Comparison of ENCODE assay signal across 17 cellular contexts in the genomic region with DNA sequence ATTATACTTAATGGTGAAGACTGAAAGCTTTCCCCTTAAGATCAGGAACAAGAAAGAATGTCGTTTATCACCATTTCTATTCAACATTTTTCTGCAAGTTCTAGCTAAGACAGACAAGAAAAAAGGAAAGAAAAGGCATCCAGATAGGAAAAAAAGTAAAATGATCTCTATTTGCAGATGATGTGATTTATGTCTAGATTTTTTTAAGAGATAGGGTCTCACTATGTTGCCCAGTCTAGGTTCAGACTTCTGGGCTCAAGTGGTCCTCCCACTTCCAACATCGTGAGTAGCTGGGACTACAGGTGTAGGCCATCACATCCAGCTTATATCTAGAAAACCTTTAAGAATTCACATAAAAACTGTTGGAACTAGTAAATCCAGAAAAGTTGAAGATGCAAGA. TPM values are rescaled to one million over a fixed set of nuclear protein-coding genes. Genes with fewer than 3 reads are reported as not detected.
DNase-seq lines count a peak whose midpoint lies in the region; ATAC-seq, FAIRE-seq and TF ChIP-seq lines count a peak whose summit lies in the region.
"Had no signal": no experiment of that assay in that cellular context is flagged by ENCODE, and none has a peak within 500 bp of the region (broad histone marks: within the 10 kb centered on the region; RNA-seq: fewer than 3 reads in every experiment).

No MANE protein-coding gene starts in this region.

- no peaks in the 10 kb centered on the region for H3K27me3 Mint-ChIP-seq in natural killer cell treated with Interleukin-12 subunit alpha and Interleukin-12 subunit beta and Interleukin-15 and Interleukin-18, amount 100 ng/mL, for 72 hours
- no peaks in the 10 kb centered on the region for H3K27me3 Mint-ChIP-seq in natural killer cell (ENCODE audit: low read depth in 2 of 2)
- H3K27me3 Mint-ChIP-seq: CD4-positive, alpha-beta T cell had no signal

- H3K9me1 ChIP-seq in K562 (ENCODE audit: control insufficient read depth, insufficient read depth, low read length), result no peaks in the 10 kb centered on the region

- H3K4me2 ChIP-seq in KMS-11, result peak overlapping the region; percentile 47
- no peak overlapping the region for H3K4me2 ChIP-seq in K562 (ENCODE audit: insufficient read depth, low read length)
- no peak overlapping the region for H3K4me2 ChIP-seq in smooth muscle cell
- H3K4me2 ChIP-seq: GM23338 had no signal

- CTCF ChIA-PET in K562 (lab: Yijun Ruan, JAX; ENCODE audit: low intra/inter-chr PET ratio), result no interaction called here

- no peak for TF ChIP-seq CTCF in natural killer cell (IDR thresholded peaks at IDR 0.05)
- no peak for TF ChIP-seq CTCF in KMS-11 (conservative IDR thresholded peaks at IDR 0.05; ENCODE audit: low read depth, low read length)
- no peak for TF ChIP-seq CTCF in K562 (IDR thresholded peaks at IDR 0.05 in 2 of 3, conservative IDR thresholded peaks at IDR 0.05 in 1 of 3; ENCODE audit: insufficient read depth in 2 of 3, low read depth in 1 of 3, low read length in 3 of 3)
- TF ChIP-seq CTCF in gastroesophageal sphincter (IDR thresholded peaks at IDR 0.05), result no peak
- no peak for TF ChIP-seq CTCF in smooth muscle cell (IDR thresholded peaks at IDR 0.05; ENCODE audit: borderline replicate concordance, insufficient read depth, poor library complexity, severe bottlenecking)

- TF ChIP-seq POLR2A in K562 (conservative IDR thresholded peaks at IDR 0.05) (no peak), gastroesophageal sphincter (IDR thresholded peaks at IDR 0.05) (no peak)

- in situ Hi-C loops in K562 (cut with MboI), result no loop called here

- H3K27me3 ChIP-seq in KMS-11 (ENCODE audit: insufficient read depth, low read depth) (no peaks in the 10 kb centered on the region), K562 (ENCODE audit: control insufficient read depth in 2 of 2, insufficient read depth in 2 of 2, low read length in 2 of 2) (no peaks in the 10 kb centered on the region), gastroesophageal sphincter (no peaks in the 10 kb centered on the region), smooth muscle cell (ENCODE audit: low read depth) (no peaks in the 10 kb centered on the region)
- H3K27me3 ChIP-seq: BE2C had no signal

- POLR2A ChIA-PET in K562 (lab: Yijun Ruan, JAX), result interaction anchor here (0.7 kb wide), 1 partner anchor 17 kb away, joined by 3 read pairs; no protein-coding TSS in a partner anchor

- ATAC-seq in natural killer cell treated with Interleukin-12 subunit alpha and Interleukin-12 subunit beta and Interleukin-15 and Interleukin-18, amount 100 ng/mL, for 72 hours, result no peak
- ATAC-seq in natural killer cell (no peak), K562 (no peak), gastroesophageal sphincter (no peak)
- ATAC-seq: GM23338 had no signal

- no peaks in the 10 kb centered on the region for H3K79me2 ChIP-seq in KMS-11 (ENCODE audit: insufficient read depth, low read depth)
- no peaks in the 10 kb centered on the region for H3K79me2 ChIP-seq in K562 (ENCODE audit: control insufficient read depth, insufficient read depth, low read length)
- H3K79me2 ChIP-seq in smooth muscle cell (ENCODE audit: low read depth), result no peaks in the 10 kb centered on the region

- H3K27ac Mint-ChIP-seq in natural killer cell treated with Interleukin-12 subunit alpha and Interleukin-12 subunit beta and Interleukin-15 and Interleukin-18, amount 100 ng/mL, for 72 hours, result peak overlapping the region; percentile 53 to 64
- H3K27ac Mint-ChIP-seq in natural killer cell, result no peak overlapping the region
- H3K27ac Mint-ChIP-seq: GM23338, HFFc6 had no signal

- peaks cover 26% of the 10 kb centered on the region for H3K4me1 ChIP-seq in KMS-11 (ENCODE audit: low read depth, poor library complexity, severe bottlenecking)
- no peaks in the 10 kb centered on the region for H3K4me1 ChIP-seq in K562 (replicated peaks in 1 of 2; ENCODE audit: control insufficient read depth in 2 of 2, insufficient read depth in 2 of 2, low read length in 2 of 2)
- no peaks in the 10 kb centered on the region for H3K4me1 ChIP-seq in gastroesophageal sphincter
- H3K4me1 ChIP-seq in smooth muscle cell (ENCODE audit: low read depth), result no peaks in the 10 kb centered on the region
- H3K4me1 ChIP-seq: Caco-2 had no signal

- peaks cover 26% of the 10 kb centered on the region for H3K36me3 Mint-ChIP-seq in natural killer cell treated with Interleukin-12 subunit alpha and Interleukin-12 subunit beta and Interleukin-15 and Interleukin-18, amount 100 ng/mL, for 72 hours
- H3K36me3 Mint-ChIP-seq in natural killer cell, result peaks cover 15% of the 10 kb centered on the region

- no peaks in the 10 kb centered on the region for H3K9me3 Mint-ChIP-seq in natural killer cell treated with Interleukin-12 subunit alpha and Interleukin-12 subunit beta and Interleukin-15 and Interleukin-18, amount 100 ng/mL, for 72 hours
- H3K9me3 Mint-ChIP-seq in natural killer cell, result no peaks in the 10 kb centered on the region
- H3K9me3 Mint-ChIP-seq: CD4-positive, alpha-beta T cell; GM23338; HFFc6 had no signal

- no peaks in the 10 kb centered on the region for H3K9me3 ChIP-seq in K562 (replicated peaks; ENCODE audit: control insufficient read depth, insufficient read depth, low read depth, low read length)
- H3K9me3 ChIP-seq in gastroesophageal sphincter, result no peaks in the 10 kb centered on the region
- H3K9me3 ChIP-seq in smooth muscle cell (replicated peaks; ENCODE audit: low read depth), result peaks cover 2% of the 10 kb centered on the region
- H3K9me3 ChIP-seq: BE2C, Caco-2 had no signal

- H2AFZ ChIP-seq in KMS-11 (ENCODE audit: low read depth) (no peak overlapping the region), K562 (ENCODE audit: low read depth, low read length) (no peak overlapping the region), smooth muscle cell (ENCODE audit: low read depth) (no peak overlapping the region)
- H2AFZ ChIP-seq: GM23338 had no signal

- WGBS in K562 (ENCODE audit: insufficient coverage, low coverage, missing lambda C conversion rate), result 94% methylated on average over 1 of the region's 2 CpGs
- WGBS in gastroesophageal sphincter (ENCODE audit: low coverage in 1 of 2), 2 donors, result 95 to 100% methylated on average over 2 of the region's 2 CpGs
- WGBS in smooth muscle cell (ENCODE audit: low lambda C conversion rate), result 97% methylated on average over 2 of the region's 2 CpGs

- no peaks in the 10 kb centered on the region for H4K20me1 ChIP-seq in KMS-11 (ENCODE audit: insufficient read depth)
- no peaks in the 10 kb centered on the region for H4K20me1 ChIP-seq in K562 (replicated peaks; ENCODE audit: control insufficient read depth, insufficient read depth, low read length)
- H4K20me1 ChIP-seq in smooth muscle cell (ENCODE audit: low read depth), result no peaks in the 10 kb centered on the region

- no TSS peak for BruUV-seq in K562 (replicated peaks; lab: Mats Ljungman, UMichigan)

- peaks cover 26 to 39% of the 10 kb centered on the region in 2 donors for H3K4me1 Mint-ChIP-seq in natural killer cell treated with Interleukin-12 subunit alpha and Interleukin-12 subunit beta and Interleukin-15 and Interleukin-18, amount 100 ng/mL, for 72 hours (ENCODE audit: low read depth in 2 of 2)
- H3K4me1 Mint-ChIP-seq in natural killer cell, result peaks cover 0 to 5% of the 10 kb centered on the region in 2 donors
- H3K4me1 Mint-ChIP-seq: GM23338 had no signal

- no peak for DNase-seq in natural killer cell treated with Interleukin-12 subunit alpha and Interleukin-12 subunit beta and Interleukin-15 and Interleukin-18, amount 100 ng/mL, for 72 hours (ENCODE audit: low spot score)
- DNase-seq in natural killer cell (no peak), K562 (ENCODE audit: extremely low read depth in 1 of 4, low spot score in 3 of 4) (no peak), RCC 7860 (ENCODE audit: low spot score) (no peak), smooth muscle cell (lab: John Stamatoyannopoulos, UW; ENCODE audit: unreplicated experiment) (no peak)
- DNase-seq: BE2C; C1 segment of cervical spinal cord; Caco-2; CD4-positive, alpha-beta T cell; GDM1; HCEC 1CT; HFFc6 had no signal

- FAIRE-seq in K562 (lab: Jason Lieb, UNC), result no peak
- FAIRE-seq in RCC 7860 (lab: Jason Lieb, UNC), result no peak
- FAIRE-seq: D721Med, H54 had no signal

- H3F3A ChIP-seq in smooth muscle cell (ENCODE audit: low read depth), result no peaks in the 10 kb centered on the region

- TF ChIP-seq EP300 in K562 (IDR thresholded peaks at IDR 0.05; ENCODE audit: low read length) (no peak), gastroesophageal sphincter (IDR thresholded peaks at IDR 0.05) (no peak)

- H3K9ac ChIP-seq in KMS-11 (no peak overlapping the region), K562 (ENCODE audit: insufficient read depth in 1 of 2, low read depth in 2 of 2, low read length in 2 of 2) (no peak overlapping the region), smooth muscle cell (ENCODE audit: low read depth) (no peak overlapping the region)

- intact Hi-C loops in natural killer cell (cut with micrococcal nuclease), result no loop called here
- intact Hi-C loops in K562 (cut with micrococcal nuclease), result no loop called here

- no peak for TF ChIP-seq RAD21 in K562 (CRISPR knock-in tag; conservative IDR thresholded peaks at IDR 0.05 in 1 of 2, IDR thresholded peaks at IDR 0.05 in 1 of 2)

- peak overlapping the region; percentile 21; the same call in 1 of the 2 replicates for H3K27ac ChIP-seq in KMS-11
- no peak overlapping the region for H3K27ac ChIP-seq in K562 (ENCODE audit: extremely low read depth, low read depth, low read length)
- no peak overlapping the region for H3K27ac ChIP-seq in gastroesophageal sphincter
- no peak overlapping the region for H3K27ac ChIP-seq in smooth muscle cell (ENCODE audit: low read depth)

- H3K4me3 ChIP-seq in KMS-11 (IDR thresholded peaks at IDR 0.05; ENCODE audit: insufficient read depth, low read depth, low read length), result no peak overlapping the region
- no peak overlapping the region for H3K4me3 ChIP-seq in K562
- H3K4me3 ChIP-seq in gastroesophageal sphincter, result no peak overlapping the region
- H3K4me3 ChIP-seq in smooth muscle cell, result no peak overlapping the region
- H3K4me3 ChIP-seq: GM23338 had no signal

- H3K4me3 Mint-ChIP-seq in natural killer cell treated with Interleukin-12 subunit alpha and Interleukin-12 subunit beta and Interleukin-15 and Interleukin-18, amount 100 ng/mL, for 72 hours, result no peak overlapping the region
- no peak overlapping the region for H3K4me3 Mint-ChIP-seq in natural killer cell
- H3K4me3 Mint-ChIP-seq: CD4-positive, alpha-beta T cell; GM23338; HFFc6 had no signal

- H3K36me3 ChIP-seq in KMS-11 (ENCODE audit: insufficient read depth) (peaks cover 5% of the 10 kb centered on the region; the same call in 1 of the 2 replicates), K562 (ENCODE audit: control insufficient read depth, insufficient read depth, low read length) (peaks cover 28% of the 10 kb centered on the region; the same call in 1 of the 3 replicates), gastroesophageal sphincter (peaks cover 0 to 85% of the 10 kb centered on the region in 2 donors), smooth muscle cell (ENCODE audit: low read depth) (peaks cover 35% of the 10 kb centered on the region)

RNA-seq across cellular contexts. Expression of a gene that starts 51.4 kb away (rescaled TPM):
- 10 to 100 TPM; 29.0 to 81.6 TPM for total RNA-seq in natural killer cell treated with Interleukin-12 subunit alpha and Interleukin-12 subunit beta and Interleukin-15 and Interleukin-18, amount 100 ng/mL, for 72 hours
- 10 to 100 TPM; 11.0 to 15.0 (median 11.7) TPM for total RNA-seq in natural killer cell
- total RNA-seq in K562 (2011; cell fraction: chromatin; rRNA removed; ENCODE audit: low replicate concordance), result 4.8 and 9.2 TPM in 2 replicates
- total RNA-seq in K562 (2011; cell fraction: nucleolus; rRNA removed), result 3.6 and 5.2 TPM in 2 replicates
- total RNA-seq in K562 (2011; cell fraction: nucleoplasm; rRNA removed), result 5.9 and 6.1 TPM in 2 replicates
- total RNA-seq in K562 (2014; rRNA removed), result 0.61 and 2.1 TPM in 2 replicates
- total RNA-seq in K562 (2014; rRNA removed; fragmentation: Illumina TruSeq; extraction: Trizol), result 0.15 and 0.29 TPM in 2 replicates
- total RNA-seq in K562 (2015; rRNA removed; fragmentation: Illumina TruSeq; extraction: Trizol), result 0.53 and 0.80 TPM in 2 replicates
- total RNA-seq in K562 (2021), result 0.66 and 0.98 TPM in 2 replicates
- polyA plus RNA-seq in K562 (2011; rRNA removed), result 0.49 and 1.2 TPM in 2 replicates
- polyA plus RNA-seq in K562 (2011; cell fraction: cytosol; rRNA removed), result 2.1 and 2.8 TPM in 2 replicates
- 3.2 and 3.4 TPM in 2 replicates for polyA plus RNA-seq in K562 (2011; cell fraction: nucleus; rRNA removed)
- 0.90 and 2.1 TPM in 2 replicates for polyA plus RNA-seq in K562 (2012)
- 0.58 and 0.65 TPM in 2 replicates for polyA plus RNA-seq in K562 (2014; fragmentation: Illumina TruSeq; extraction: Trizol)
- not detected for polyA plus RNA-seq in K562 (2014; fragmentation: Nextera tagmentation; extraction: Ambion mirVana)
- 0.54 and 1.2 TPM in 2 replicates for polyA plus RNA-seq in K562 (2014; rRNA removed)
- 1.3 and 2.9 TPM in 2 replicates for polyA minus RNA-seq in K562 (2011; rRNA and poly(A)+ RNA removed)
- polyA minus RNA-seq in K562 (2011; cell fraction: cytosol; rRNA and poly(A)+ RNA removed), result 2.2 TPM in 1 of 2 replicates, not detected in the other
- polyA minus RNA-seq in K562 (2011; cell fraction: nucleus; rRNA and poly(A)+ RNA removed), result 1.5 and 3.7 TPM in 2 replicates
- 1 to 10 TPM; 1.9 to 5.7 (median 3.3) TPM for total RNA-seq in gastroesophageal sphincter
- total RNA-seq in smooth muscle cell, result 1.5 and 1.8 TPM in 2 replicates
- polyA plus RNA-seq in smooth muscle cell, result 1.6 and 3.8 TPM in 2 replicates

Comparison
In these comparisons a context has a peak if more than half of its experiments do, and no peak if none do; other contexts are left out.
1. H3K27ac Mint-ChIP-seq: peak in natural killer cell treated with Interleukin-12 subunit alpha and Interleukin-12 subunit beta and Interleukin-15 and Interleukin-18, amount 100 ng/mL, for 72 hours (2 of 2); none in natural killer cell (0 of 2).